Comparison of ENCODE assay signal across 12 cellular contexts in genomic region chr1:242890211-242890741, GRCh38.
A peak's percentile ranks its signal among the peaks of the same experiment; 100 is the strongest.
DNase-seq lines count a peak whose midpoint lies in the region; ATAC-seq and TF ChIP-seq lines count a peak whose summit lies in the region.
"Had no signal": no experiment of that assay in that cellular context is flagged by ENCODE, and none has a peak within 500 bp of the region (broad histone marks: within the 10 kb centered on the region; RNA-seq: fewer than 3 reads in every experiment).

No MANE protein-coding gene starts in this region.

- TF ChIP-seq POLR2A in spleen (IDR thresholded peaks at IDR 0.05) = no peak

- H3K36me3 ChIP-seq in left lung (no peaks in the 10 kb centered on the region), spleen (no peaks in the 10 kb centered on the region)
- H3K36me3 ChIP-seq: suprapubic skin had no signal

- H3K27ac ChIP-seq in left lung = no peak overlapping the region
- H3K27ac ChIP-seq in spleen = no peak overlapping the region
- H3K27ac ChIP-seq: suprapubic skin had no signal

- intact Hi-C loops in left lung (cut with DNase I) (no loop called here), spleen (cut with DNase I; ENCODE audit: low total_unique reads) (no loop called here)

- ATAC-seq in left lung (peak; percentile 76), HG02981 (IDR thresholded peaks at IDR 0.05; ENCODE audit: unreplicated experiment) (no peak), GM19351 (IDR thresholded peaks at IDR 0.05; ENCODE audit: unreplicated experiment) (no peak)

- DNase-seq in Caki2 (ENCODE audit: low read depth) = peak; percentile 20
- DNase-seq in HT1080 (ENCODE audit: low read depth) = peak; percentile 61
- DNase-seq in T47D (ENCODE audit: low read depth in 1 of 2, low spot score in 1 of 2) = peak; percentile 12 to 69
- peak in 1 of 2 donors; percentile 64 for DNase-seq in left lung
- DNase-seq in spleen = no peak
- no peak for DNase-seq in NCI-H187 (lab: John Stamatoyannopoulos, UW)
- DNase-seq: activated T-cell treated with anti-CD3 and anti-CD28 coated beads, Interleukin-2, amount 50 U/mL, for 24 hours; Kasumi-1; stimulated activated CD4-positive, alpha-beta T cell treated with anti-CD3 and anti-CD28 coated beads, Interleukin-4, amount 100 ng/mL, for 24 hours had no signal

- TF ChIP-seq CTCF in left lung (IDR thresholded peaks at IDR 0.05) (no peak), spleen (IDR thresholded peaks at IDR 0.05 in 8 of 11, conservative IDR thresholded peaks at IDR 0.05 in 3 of 11) (no peak)

- H3K4me1 ChIP-seq in left lung (no peaks in the 10 kb centered on the region), spleen (no peaks in the 10 kb centered on the region)

- WGBS in spleen, 5 donors = 10 to 20% (median 13%) methylated on average over 5 to 42 of the region's 42 CpGs

- H3K9me3 ChIP-seq in left lung = no peaks in the 10 kb centered on the region
- H3K9me3 ChIP-seq in spleen = no peaks in the 10 kb centered on the region
- H3K9me3 ChIP-seq: suprapubic skin had no signal

- no peak overlapping the region for H3K4me3 ChIP-seq in left lung
- H3K4me3 ChIP-seq in spleen = no peak overlapping the region
- H3K4me3 ChIP-seq: suprapubic skin had no signal

- peaks cover 0 to 13% of the 10 kb centered on the region in 2 donors for H3K27me3 ChIP-seq in left lung
- peaks cover 0 to 19% (median 7%) of the 10 kb centered on the region in 7 donors for H3K27me3 ChIP-seq in spleen (replicated peaks in 1 of 7)

- in situ Hi-C loops in Caki2 (cut with HindIII; ENCODE audit: low pct_unique_long_range_greater_than_20kb, low sequenced_read_pairs) = no loop called here
- in situ Hi-C loops in T47D (cut with HindIII; ENCODE audit: low pct_unique_long_range_greater_than_20kb, low sequenced_read_pairs) = no loop called here

Comparison
In these comparisons a context has a peak if more than half of its experiments do, and no peak if none do; other contexts are left out.
1. DNase-seq: peak in Caki2 (single experiment), HT1080 (single experiment) and T47D (2 of 2); none in spleen (single experiment) and NCI-H187 (0 of 2).